1 cellular context compared by ENCODE assay signal in genomic region chr2:55169359-55169758, GRCh38.
A peak's percentile ranks its signal among the peaks of the same experiment; 100 is the strongest.
TF ChIP-seq lines count a peak whose summit lies in the region.

No MANE protein-coding gene starts in this region.

TF ChIP-seq in SK-N-SH, 30 proteins besides CTCF, POLR2A, EP300 and RAD21 (continued from another document):
- TF ChIP-seq, protein P1, sequence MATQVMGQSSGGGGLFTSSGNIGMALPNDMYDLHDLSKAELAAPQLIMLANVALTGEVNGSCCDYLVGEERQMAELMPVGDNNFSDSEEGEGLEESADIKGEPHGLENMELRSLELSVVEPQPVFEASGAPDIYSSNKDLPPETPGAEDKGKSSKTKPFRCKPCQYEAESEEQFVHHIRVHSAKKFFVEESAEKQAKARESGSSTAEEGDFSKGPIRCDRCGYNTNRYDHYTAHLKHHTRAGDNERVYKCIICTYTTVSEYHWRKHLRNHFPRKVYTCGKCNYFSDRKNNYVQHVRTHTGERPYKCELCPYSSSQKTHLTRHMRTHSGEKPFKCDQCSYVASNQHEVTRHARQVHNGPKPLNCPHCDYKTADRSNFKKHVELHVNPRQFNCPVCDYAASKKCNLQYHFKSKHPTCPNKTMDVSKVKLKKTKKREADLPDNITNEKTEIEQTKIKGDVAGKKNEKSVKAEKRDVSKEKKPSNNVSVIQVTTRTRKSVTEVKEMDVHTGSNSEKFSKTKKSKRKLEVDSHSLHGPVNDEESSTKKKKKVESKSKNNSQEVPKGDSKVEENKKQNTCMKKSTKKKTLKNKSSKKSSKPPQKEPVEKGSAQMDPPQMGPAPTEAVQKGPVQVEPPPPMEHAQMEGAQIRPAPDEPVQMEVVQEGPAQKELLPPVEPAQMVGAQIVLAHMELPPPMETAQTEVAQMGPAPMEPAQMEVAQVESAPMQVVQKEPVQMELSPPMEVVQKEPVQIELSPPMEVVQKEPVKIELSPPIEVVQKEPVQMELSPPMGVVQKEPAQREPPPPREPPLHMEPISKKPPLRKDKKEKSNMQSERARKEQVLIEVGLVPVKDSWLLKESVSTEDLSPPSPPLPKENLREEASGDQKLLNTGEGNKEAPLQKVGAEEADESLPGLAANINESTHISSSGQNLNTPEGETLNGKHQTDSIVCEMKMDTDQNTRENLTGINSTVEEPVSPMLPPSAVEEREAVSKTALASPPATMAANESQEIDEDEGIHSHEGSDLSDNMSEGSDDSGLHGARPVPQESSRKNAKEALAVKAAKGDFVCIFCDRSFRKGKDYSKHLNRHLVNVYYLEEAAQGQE (IDR thresholded peaks at IDR 0.05; ENCODE audit: low read depth, low read length), result no peak
- TF ChIP-seq RXRA (IDR thresholded peaks at IDR 0.05; ENCODE audit: borderline replicate concordance, low read depth) (no peak), JUND (IDR thresholded peaks at IDR 0.05) (peak; percentile 8; the same call in 1 of the 2 replicates), FOSL2 (IDR thresholded peaks at IDR 0.05; ENCODE audit: borderline replicate concordance, low read depth) (peak; percentile 37; the same call in 1 of the 2 replicates), MXI1 (IDR thresholded peaks at IDR 0.05; ENCODE audit: low read depth, low read length) (no peak), EZH2phosphoT487 (IDR thresholded peaks at IDR 0.05; ENCODE audit: borderline replicate concordance, low read depth) (no peak), TCF12 (IDR thresholded peaks at IDR 0.05) (peak; percentile 38; the same call in 1 of the 2 replicates), GATA2 (CRISPR knock-in tag; IDR thresholded peaks at IDR 0.05) (no peak), RCOR1 (IDR thresholded peaks at IDR 0.05; ENCODE audit: low read length) (no peak), ZBTB33 (IDR thresholded peaks at IDR 0.05; ENCODE audit: borderline replicate concordance, low read depth) (no peak), FOXM1 (IDR thresholded peaks at IDR 0.05; ENCODE audit: low read depth) (no peak), RFX5 (IDR thresholded peaks at IDR 0.05; ENCODE audit: low read length) (no peak)
- TF ChIP-seq, protein P2, sequence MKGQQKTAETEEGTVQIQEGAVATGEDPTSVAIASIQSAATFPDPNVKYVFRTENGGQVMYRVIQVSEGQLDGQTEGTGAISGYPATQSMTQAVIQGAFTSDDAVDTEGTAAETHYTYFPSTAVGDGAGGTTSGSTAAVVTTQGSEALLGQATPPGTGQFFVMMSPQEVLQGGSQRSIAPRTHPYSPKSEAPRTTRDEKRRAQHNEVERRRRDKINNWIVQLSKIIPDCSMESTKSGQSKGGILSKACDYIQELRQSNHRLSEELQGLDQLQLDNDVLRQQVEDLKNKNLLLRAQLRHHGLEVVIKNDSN (IDR thresholded peaks at IDR 0.05; ENCODE audit: borderline replicate concordance, low read depth), result no peak
